In genomic region chr1:153775432-153776311, GRCh38 we compare ENCODE assay signal across 8 cellular contexts. TPM values are rescaled to one million over a fixed set of nuclear protein-coding genes. Genes with fewer than 3 reads are reported as not detected.
A peak's percentile ranks its signal among the peaks of the same experiment; 100 is the strongest.
DNase-seq lines count a peak whose midpoint lies in the region; ATAC-seq, FAIRE-seq and TF ChIP-seq lines count a peak whose summit lies in the region.

No MANE protein-coding gene starts in this region.

- dilution Hi-C loops in keratinocyte (cut with MboI; ENCODE audit: extremely low pct_ligation_motif_present, low sequenced_read_pairs), result no loop called here

- intact Hi-C loops in breast epithelium (cut with DNase I; ENCODE audit: low total_unique reads), result loop anchor here (1.0 to 10.0 kb wide), 2 partner anchors 22 to 101 kb away; partner anchors contain the start of genes ILF2 and NPR1

- 1 to 2% methylated on average over 60 to 71 of the region's 83 CpGs for WGBS in GM23248 (ENCODE audit: low coverage in 1 of 2, low lambda C conversion rate in 2 of 2, missing lambda C conversion rate in 2 of 2), 2 experiments

- H2AFZ ChIP-seq in GM23248 (peak overlapping the region; percentile 74), keratinocyte (ENCODE audit: control insufficient read depth, low read length) (peak overlapping the region; percentile 84)

- no peak for ATAC-seq in GM18870 (IDR thresholded peaks at IDR 0.05; ENCODE audit: unreplicated experiment)

- FAIRE-seq in keratinocyte (lab: Jason Lieb, UNC), result no peak

- no peak for TF ChIP-seq POLR2A in breast epithelium (IDR thresholded peaks at IDR 0.05)

- H3K4me1 ChIP-seq in GM23248 (ENCODE audit: insufficient read depth), result peaks cover 7% of the 10 kb centered on the region; the same call in 1 of the 2 replicates
- H3K4me1 ChIP-seq in breast epithelium, result peaks cover 21 to 31% of the 10 kb centered on the region in 2 donors
- peaks cover 16% of the 10 kb centered on the region for H3K4me1 ChIP-seq in keratinocyte (ENCODE audit: control insufficient read depth, extremely low read depth, insufficient read depth, low read length)

- DNase-seq in DMS 273 (lab: John Stamatoyannopoulos, UW; ENCODE audit: unreplicated experiment) (peak; percentile 91), GM23248 (peak; percentile 76), NCI-H146 treated with DMSO at 0.1 percent for 48 hours (lab: John Stamatoyannopoulos, UW; ENCODE audit: unreplicated experiment) (peak; percentile 73), UCSD-AML1 (lab: John Stamatoyannopoulos, UW; ENCODE audit: unreplicated experiment) (peak; percentile 52), breast epithelium (ENCODE audit: low spot score in 2 of 2) (peak; percentile 73 to 79), keratinocyte (ENCODE audit: low read depth, low spot score) (no peak)
- peak; percentile 45 to 56 for DNase-seq in stimulated activated CD4-positive, alpha-beta T cell treated with anti-CD3 and anti-CD28 coated beads, Interleukin-1b, Interleukin-23, amount 100 ng/mL, for 4 hours (ENCODE audit: low read depth in 2 of 2)

- H3K9me3 ChIP-seq in GM23248 (ENCODE audit: low read depth) (no peaks in the 10 kb centered on the region), breast epithelium (no peaks in the 10 kb centered on the region), keratinocyte (ENCODE audit: control insufficient read depth, low read depth, low read length) (no peaks in the 10 kb centered on the region)

- H3F3A ChIP-seq in GM23248 (ENCODE audit: insufficient read depth), result peaks cover 15% of the 10 kb centered on the region

- peaks cover 5% of the 10 kb centered on the region; the same call in 1 of the 2 replicates for H3K36me3 ChIP-seq in GM23248 (ENCODE audit: low read depth)
- no peaks in the 10 kb centered on the region for H3K36me3 ChIP-seq in breast epithelium
- H3K36me3 ChIP-seq in keratinocyte (ENCODE audit: control insufficient read depth in 2 of 2, extremely low read depth in 1 of 2, insufficient read depth in 2 of 2, low read length in 2 of 2), result peaks cover 6 to 13% of the 10 kb centered on the region in 2 experiments

- H3K79me2 ChIP-seq in GM23248 (ENCODE audit: insufficient read depth) (no peaks in the 10 kb centered on the region), keratinocyte (ENCODE audit: control insufficient read depth, insufficient read depth, low read length) (no peaks in the 10 kb centered on the region)

- H3K9me1 ChIP-seq in keratinocyte (ENCODE audit: control insufficient read depth, extremely low read depth, insufficient read depth, low read length), result no peaks in the 10 kb centered on the region

- peak overlapping the region; percentile 84 for H3K4me2 ChIP-seq in GM23248 (ENCODE audit: unreplicated experiment)
- peak overlapping the region; percentile 94 for H3K4me2 ChIP-seq in keratinocyte (ENCODE audit: control insufficient read depth, extremely low read depth, insufficient read depth, low read depth, low read length)

- H3K27me3 ChIP-seq in GM23248 (replicated peaks; ENCODE audit: insufficient read depth), result no peaks in the 10 kb centered on the region
- H3K27me3 ChIP-seq in breast epithelium, result no peaks in the 10 kb centered on the region
- H3K27me3 ChIP-seq in keratinocyte (ENCODE audit: control insufficient read depth, extremely low read depth, insufficient read depth, low read length), result no peaks in the 10 kb centered on the region

- TF ChIP-seq CTCF in breast epithelium (IDR thresholded peaks at IDR 0.05) (no peak), keratinocyte (optimal IDR thresholded peaks at IDR 0.05 in 1 of 3, IDR thresholded peaks at IDR 0.05 in 1 of 3, conservative IDR thresholded peaks at IDR 0.05 in 1 of 3; ENCODE audit: extremely low read depth in 1 of 3, insufficient read depth in 2 of 3, low read length in 3 of 3) (peak in 1 of 3 experiments; percentile 11)

- H4K20me1 ChIP-seq in GM23248 (ENCODE audit: insufficient read depth) (no peaks in the 10 kb centered on the region), keratinocyte (ENCODE audit: control insufficient read depth, extremely low read depth, insufficient read depth, low read length) (no peaks in the 10 kb centered on the region)

- in situ Hi-C loops in GM23248 (cut with MboI), result no loop called here

- H3K27ac ChIP-seq in GM23248 (no peak overlapping the region), breast epithelium (peak overlapping the region; percentile 85 to 94), keratinocyte (ENCODE audit: control insufficient read depth, insufficient read depth, low read length) (no peak overlapping the region)

- H3K9ac ChIP-seq in GM23248 (peak overlapping the region; percentile 59), keratinocyte (ENCODE audit: control insufficient read depth, extremely low read depth, insufficient read depth, low read length) (peak overlapping the region; percentile 66)

- H3K9me2 ChIP-seq in GM23248 (ENCODE audit: insufficient read depth), result no peaks in the 10 kb centered on the region

- H3K4me3 ChIP-seq in GM23248 (peak overlapping the region; percentile 74), breast epithelium (peak overlapping the region; percentile 62 to 94 (median 87)), keratinocyte (ENCODE audit: control insufficient read depth in 2 of 3, extremely low read depth in 1 of 3, insufficient read depth in 2 of 3, low read depth in 1 of 3, low read length in 3 of 3) (peak overlapping the region; percentile 49 to 81 (median 74))

RNA-seq across cellular contexts. Expression of gene SLC27A3, which starts 0.5 kb away (rescaled TPM):
- 8.8 and 11.4 TPM in 2 replicates for total RNA-seq in GM23248 (2014; rRNA removed; shearing (Covaris generic))
- 5.6 and 9.2 TPM in 2 replicates for polyA plus RNA-seq in GM23248 (2016; fragmentation: Nextera tagmentation; extraction: Ambion mirVana)
- total RNA-seq in breast epithelium, result 10 to 100 TPM; 23.0 to 36.2 (median 31.5) TPM
- polyA plus RNA-seq in keratinocyte, result 7.4 to 9.6 TPM (median 8.2 TPM) in 3 replicates
- 1.4 TPM for polyA plus RNA-seq in keratinocyte (2011; ENCODE audit: low read depth)
- 2.9 and 3.0 TPM in 2 replicates for polyA plus RNA-seq in keratinocyte (2011; cell fraction: cytosol; rRNA removed)
- 22.0 and 28.3 TPM in 2 replicates for polyA plus RNA-seq in keratinocyte (2011; cell fraction: nucleus; rRNA removed)
- 2.5 and 8.0 TPM in 2 replicates for polyA plus RNA-seq in keratinocyte (2012; ENCODE audit: low replicate concordance)
- 9.4 to 19.4 TPM (median 15.2 TPM) in 3 replicates for polyA minus RNA-seq in keratinocyte
- polyA minus RNA-seq in keratinocyte (2011; cell fraction: cytosol; rRNA and poly(A)+ RNA removed), result 5.2 TPM
- polyA minus RNA-seq in keratinocyte (2011; cell fraction: nucleus; rRNA and poly(A)+ RNA removed), result 7.4 and 7.7 TPM in 2 replicates

RNA-seq across cellular contexts. Expression of gene INTS3, which starts 47.8 kb away (rescaled TPM):
- total RNA-seq in GM23248 (2014; rRNA removed; shearing (Covaris generic)), result 40.2 and 41.5 TPM in 2 replicates
- polyA plus RNA-seq in GM23248 (2016; fragmentation: Nextera tagmentation; extraction: Ambion mirVana) (17.3 and 19.9 TPM in 2 replicates), keratinocyte (24.6 to 34.5 TPM (median 26.0 TPM) in 3 replicates)
- 10 to 100 TPM; 46.5 to 53.4 (median 51.7) TPM for total RNA-seq in breast epithelium
- polyA plus RNA-seq in keratinocyte (2011; ENCODE audit: low read depth), result 18.4 TPM
- 15.2 and 20.2 TPM in 2 replicates for polyA plus RNA-seq in keratinocyte (2011; cell fraction: cytosol; rRNA removed)
- 150 and 172 TPM in 2 replicates for polyA plus RNA-seq in keratinocyte (2011; cell fraction: nucleus; rRNA removed)
- polyA plus RNA-seq in keratinocyte (2012; ENCODE audit: low replicate concordance), result 21.3 and 23.5 TPM in 2 replicates
- polyA minus RNA-seq in keratinocyte, result 33.6 to 62.6 TPM (median 42.0 TPM) in 3 replicates
- polyA minus RNA-seq in keratinocyte (2011; cell fraction: cytosol; rRNA and poly(A)+ RNA removed), result 11.7 TPM
- 37.4 and 55.7 TPM in 2 replicates for polyA minus RNA-seq in keratinocyte (2011; cell fraction: nucleus; rRNA and poly(A)+ RNA removed)

Comparison
In these comparisons a context has a peak if more than half of its experiments do, and no peak if none do; other contexts are left out.
1. H3K27ac ChIP-seq: peak in breast epithelium (2 of 2); none in GM23248 (single experiment) and keratinocyte (single experiment).
2. Peak in every context shown above with its lines, with median percentiles within 50 percentile points of each other: H3K4me3 ChIP-seq.